Comparison of ENCODE assay signal across 1 cellular context in the genomic region with DNA sequence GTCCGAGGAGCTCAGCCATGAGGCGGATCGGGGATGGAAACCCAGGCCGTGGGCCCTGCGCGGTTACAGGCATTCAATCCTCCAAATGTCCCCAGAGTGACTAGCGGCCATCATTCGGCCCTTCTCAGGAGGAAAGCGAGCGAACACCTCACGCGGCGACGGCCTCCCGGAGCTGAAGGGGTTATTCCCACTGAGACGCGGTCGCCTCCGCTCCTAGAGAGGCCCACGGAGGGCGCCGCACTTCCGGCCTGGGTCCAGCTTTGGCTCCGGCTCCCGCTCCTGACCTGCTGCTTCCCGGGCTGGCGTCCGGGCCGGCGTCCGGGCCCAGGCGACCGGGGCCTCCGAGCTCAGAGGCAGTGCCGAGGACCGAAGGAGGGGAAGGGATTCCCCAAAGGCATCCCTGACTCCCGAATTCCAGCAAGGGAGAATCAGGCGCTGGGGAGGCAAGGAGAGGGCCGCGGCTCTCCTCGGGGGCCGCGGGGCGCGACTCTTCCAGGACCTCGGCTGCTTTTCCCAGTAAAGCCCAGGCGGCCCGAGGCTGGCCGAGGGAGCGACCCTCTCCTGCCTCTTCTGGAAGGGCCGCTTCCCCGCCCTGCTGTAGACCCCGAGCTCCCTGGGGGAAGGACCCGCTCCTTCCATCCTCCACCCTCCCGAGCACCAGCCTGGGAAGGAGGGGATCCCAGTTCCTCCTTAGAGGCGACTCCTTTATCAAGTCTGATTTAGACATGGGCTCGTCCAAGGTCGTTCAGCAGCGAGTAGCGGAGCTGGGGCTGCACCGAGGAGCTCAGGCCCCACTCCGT.
A peak's percentile ranks its signal among the peaks of the same experiment; 100 is the strongest.
TF ChIP-seq lines count a peak whose summit lies in the region.

No MANE protein-coding gene starts in this region.

TF ChIP-seq in HepG2, 621 proteins besides CTCF, POLR2A, EP300 and RAD21 (continued from another document and continues in another):
- TF ChIP-seq, protein P1, sequence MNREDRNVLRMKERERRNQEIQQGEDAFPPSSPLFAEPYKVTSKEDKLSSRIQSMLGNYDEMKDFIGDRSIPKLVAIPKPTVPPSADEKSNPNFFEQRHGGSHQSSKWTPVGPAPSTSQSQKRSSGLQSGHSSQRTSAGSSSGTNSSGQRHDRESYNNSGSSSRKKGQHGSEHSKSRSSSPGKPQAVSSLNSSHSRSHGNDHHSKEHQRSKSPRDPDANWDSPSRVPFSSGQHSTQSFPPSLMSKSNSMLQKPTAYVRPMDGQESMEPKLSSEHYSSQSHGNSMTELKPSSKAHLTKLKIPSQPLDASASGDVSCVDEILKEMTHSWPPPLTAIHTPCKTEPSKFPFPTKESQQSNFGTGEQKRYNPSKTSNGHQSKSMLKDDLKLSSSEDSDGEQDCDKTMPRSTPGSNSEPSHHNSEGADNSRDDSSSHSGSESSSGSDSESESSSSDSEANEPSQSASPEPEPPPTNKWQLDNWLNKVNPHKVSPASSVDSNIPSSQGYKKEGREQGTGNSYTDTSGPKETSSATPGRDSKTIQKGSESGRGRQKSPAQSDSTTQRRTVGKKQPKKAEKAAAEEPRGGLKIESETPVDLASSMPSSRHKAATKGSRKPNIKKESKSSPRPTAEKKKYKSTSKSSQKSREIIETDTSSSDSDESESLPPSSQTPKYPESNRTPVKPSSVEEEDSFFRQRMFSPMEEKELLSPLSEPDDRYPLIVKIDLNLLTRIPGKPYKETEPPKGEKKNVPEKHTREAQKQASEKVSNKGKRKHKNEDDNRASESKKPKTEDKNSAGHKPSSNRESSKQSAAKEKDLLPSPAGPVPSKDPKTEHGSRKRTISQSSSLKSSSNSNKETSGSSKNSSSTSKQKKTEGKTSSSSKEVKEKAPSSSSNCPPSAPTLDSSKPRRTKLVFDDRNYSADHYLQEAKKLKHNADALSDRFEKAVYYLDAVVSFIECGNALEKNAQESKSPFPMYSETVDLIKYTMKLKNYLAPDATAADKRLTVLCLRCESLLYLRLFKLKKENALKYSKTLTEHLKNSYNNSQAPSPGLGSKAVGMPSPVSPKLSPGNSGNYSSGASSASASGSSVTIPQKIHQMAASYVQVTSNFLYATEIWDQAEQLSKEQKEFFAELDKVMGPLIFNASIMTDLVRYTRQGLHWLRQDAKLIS (CRISPR knock-in tag; IDR thresholded peaks at IDR 0.05): 0 out of 2 replicates have a peak, but pooled peaks have one; percentile 60
- peak; percentile 98; the same call in 1 of the 2 replicates for TF ChIP-seq ARNT2 (CRISPR knock-in tag; IDR thresholded peaks at IDR 0.05; ENCODE audit: low read depth)
- TF ChIP-seq, protein P2, sequence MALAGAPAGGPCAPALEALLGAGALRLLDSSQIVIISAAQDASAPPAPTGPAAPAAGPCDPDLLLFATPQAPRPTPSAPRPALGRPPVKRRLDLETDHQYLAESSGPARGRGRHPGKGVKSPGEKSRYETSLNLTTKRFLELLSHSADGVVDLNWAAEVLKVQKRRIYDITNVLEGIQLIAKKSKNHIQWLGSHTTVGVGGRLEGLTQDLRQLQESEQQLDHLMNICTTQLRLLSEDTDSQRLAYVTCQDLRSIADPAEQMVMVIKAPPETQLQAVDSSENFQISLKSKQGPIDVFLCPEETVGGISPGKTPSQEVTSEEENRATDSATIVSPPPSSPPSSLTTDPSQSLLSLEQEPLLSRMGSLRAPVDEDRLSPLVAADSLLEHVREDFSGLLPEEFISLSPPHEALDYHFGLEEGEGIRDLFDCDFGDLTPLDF (CRISPR knock-in tag; IDR thresholded peaks at IDR 0.05): peak; percentile 86
- TF ChIP-seq, protein P3, sequence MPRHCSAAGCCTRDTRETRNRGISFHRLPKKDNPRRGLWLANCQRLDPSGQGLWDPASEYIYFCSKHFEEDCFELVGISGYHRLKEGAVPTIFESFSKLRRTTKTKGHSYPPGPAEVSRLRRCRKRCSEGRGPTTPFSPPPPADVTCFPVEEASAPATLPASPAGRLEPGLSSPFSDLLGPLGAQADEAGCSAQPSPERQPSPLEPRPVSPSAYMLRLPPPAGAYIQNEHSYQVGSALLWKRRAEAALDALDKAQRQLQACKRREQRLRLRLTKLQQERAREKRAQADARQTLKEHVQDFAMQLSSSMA (CRISPR knock-in tag; IDR thresholded peaks at IDR 0.05): peak; percentile 95
- TF ChIP-seq RXRB (CRISPR knock-in tag; IDR thresholded peaks at IDR 0.05; ENCODE audit: borderline replicate concordance): peak; percentile 88
- TF ChIP-seq U2AF1 (optimal IDR thresholded peaks at IDR 0.05; ENCODE audit: low read depth, low read length): peak; percentile 87
- peak; percentile 75 for TF ChIP-seq HIVEP1 (CRISPR knock-in tag; IDR thresholded peaks at IDR 0.05)
- peak; percentile 75; the same call in 1 of the 2 replicates for TF ChIP-seq IRF1 (CRISPR knock-in tag; IDR thresholded peaks at IDR 0.05; ENCODE audit: low read depth)
- TF ChIP-seq, protein P4, sequence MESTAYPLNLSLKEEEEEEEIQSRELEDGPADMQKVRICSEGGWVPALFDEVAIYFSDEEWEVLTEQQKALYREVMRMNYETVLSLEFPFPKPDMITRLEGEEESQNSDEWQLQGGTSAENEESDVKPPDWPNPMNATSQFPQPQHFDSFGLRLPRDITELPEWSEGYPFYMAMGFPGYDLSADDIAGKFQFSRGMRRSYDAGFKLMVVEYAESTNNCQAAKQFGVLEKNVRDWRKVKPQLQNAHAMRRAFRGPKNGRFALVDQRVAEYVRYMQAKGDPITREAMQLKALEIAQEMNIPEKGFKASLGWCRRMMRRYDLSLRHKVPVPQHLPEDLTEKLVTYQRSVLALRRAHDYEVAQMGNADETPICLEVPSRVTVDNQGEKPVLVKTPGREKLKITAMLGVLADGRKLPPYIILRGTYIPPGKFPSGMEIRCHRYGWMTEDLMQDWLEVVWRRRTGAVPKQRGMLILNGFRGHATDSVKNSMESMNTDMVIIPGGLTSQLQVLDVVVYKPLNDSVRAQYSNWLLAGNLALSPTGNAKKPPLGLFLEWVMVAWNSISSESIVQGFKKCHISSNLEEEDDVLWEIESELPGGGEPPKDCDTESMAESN (CRISPR knock-in tag; conservative IDR thresholded peaks at IDR 0.05): peak; percentile 97
- TF ChIP-seq SNAI1 (CRISPR knock-in tag; IDR thresholded peaks at IDR 0.05; ENCODE audit: borderline replicate concordance): peak; percentile 74; the same call in 1 of the 2 replicates
- TF ChIP-seq ZNF354B (CRISPR knock-in tag; IDR thresholded peaks at IDR 0.05): no peak; the same call in 1 of the 2 replicates
- peak; percentile 84 for TF ChIP-seq ZNF777 (CRISPR knock-in tag; IDR thresholded peaks at IDR 0.05)
- no peak for TF ChIP-seq BATF2 (CRISPR knock-in tag; IDR thresholded peaks at IDR 0.05)
- TF ChIP-seq, protein P5, sequence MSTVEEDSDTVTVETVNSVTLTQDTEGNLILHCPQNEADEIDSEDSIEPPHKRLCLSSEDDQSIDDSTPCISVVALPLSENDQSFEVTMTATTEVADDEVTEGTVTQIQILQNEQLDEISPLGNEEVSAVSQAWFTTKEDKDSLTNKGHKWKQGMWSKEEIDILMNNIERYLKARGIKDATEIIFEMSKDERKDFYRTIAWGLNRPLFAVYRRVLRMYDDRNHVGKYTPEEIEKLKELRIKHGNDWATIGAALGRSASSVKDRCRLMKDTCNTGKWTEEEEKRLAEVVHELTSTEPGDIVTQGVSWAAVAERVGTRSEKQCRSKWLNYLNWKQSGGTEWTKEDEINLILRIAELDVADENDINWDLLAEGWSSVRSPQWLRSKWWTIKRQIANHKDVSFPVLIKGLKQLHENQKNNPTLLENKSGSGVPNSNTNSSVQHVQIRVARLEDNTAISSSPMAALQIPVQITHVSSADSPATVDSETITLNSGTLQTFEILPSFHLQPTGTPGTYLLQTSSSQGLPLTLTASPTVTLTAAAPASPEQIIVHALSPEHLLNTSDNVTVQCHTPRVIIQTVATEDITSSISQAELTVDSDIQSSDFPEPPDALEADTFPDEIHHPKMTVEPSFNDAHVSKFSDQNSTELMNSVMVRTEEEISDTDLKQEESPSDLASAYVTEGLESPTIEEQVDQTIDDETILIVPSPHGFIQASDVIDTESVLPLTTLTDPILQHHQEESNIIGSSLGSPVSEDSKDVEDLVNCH (CRISPR knock-in tag; IDR thresholded peaks at IDR 0.05): peak; percentile 93
- no peak; the same call in none of the 2 replicates for TF ChIP-seq CCDC6 (CRISPR knock-in tag; IDR thresholded peaks at IDR 0.05)
- peak; percentile 87 for TF ChIP-seq HOXA5 (CRISPR knock-in tag; IDR thresholded peaks at IDR 0.05)
- TF ChIP-seq, protein P6, sequence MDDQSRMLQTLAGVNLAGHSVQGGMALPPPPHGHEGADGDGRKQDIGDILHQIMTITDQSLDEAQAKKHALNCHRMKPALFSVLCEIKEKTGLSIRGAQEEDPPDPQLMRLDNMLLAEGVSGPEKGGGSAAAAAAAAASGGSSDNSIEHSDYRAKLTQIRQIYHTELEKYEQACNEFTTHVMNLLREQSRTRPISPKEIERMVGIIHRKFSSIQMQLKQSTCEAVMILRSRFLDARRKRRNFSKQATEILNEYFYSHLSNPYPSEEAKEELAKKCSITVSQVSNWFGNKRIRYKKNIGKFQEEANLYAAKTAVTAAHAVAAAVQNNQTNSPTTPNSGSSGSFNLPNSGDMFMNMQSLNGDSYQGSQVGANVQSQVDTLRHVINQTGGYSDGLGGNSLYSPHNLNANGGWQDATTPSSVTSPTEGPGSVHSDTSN (CRISPR knock-in tag; IDR thresholded peaks at IDR 0.05; ENCODE audit: borderline replicate concordance): peak; percentile 93
- TF ChIP-seq SMARCE1 (IDR thresholded peaks at IDR 0.05; ENCODE audit: borderline replicate concordance): no peak
- TF ChIP-seq ZC3H4 (CRISPR knock-in tag; IDR thresholded peaks at IDR 0.05; ENCODE audit: borderline replicate concordance): no peak; the same call in 1 of the 2 replicates
- TF ChIP-seq, protein P7, sequence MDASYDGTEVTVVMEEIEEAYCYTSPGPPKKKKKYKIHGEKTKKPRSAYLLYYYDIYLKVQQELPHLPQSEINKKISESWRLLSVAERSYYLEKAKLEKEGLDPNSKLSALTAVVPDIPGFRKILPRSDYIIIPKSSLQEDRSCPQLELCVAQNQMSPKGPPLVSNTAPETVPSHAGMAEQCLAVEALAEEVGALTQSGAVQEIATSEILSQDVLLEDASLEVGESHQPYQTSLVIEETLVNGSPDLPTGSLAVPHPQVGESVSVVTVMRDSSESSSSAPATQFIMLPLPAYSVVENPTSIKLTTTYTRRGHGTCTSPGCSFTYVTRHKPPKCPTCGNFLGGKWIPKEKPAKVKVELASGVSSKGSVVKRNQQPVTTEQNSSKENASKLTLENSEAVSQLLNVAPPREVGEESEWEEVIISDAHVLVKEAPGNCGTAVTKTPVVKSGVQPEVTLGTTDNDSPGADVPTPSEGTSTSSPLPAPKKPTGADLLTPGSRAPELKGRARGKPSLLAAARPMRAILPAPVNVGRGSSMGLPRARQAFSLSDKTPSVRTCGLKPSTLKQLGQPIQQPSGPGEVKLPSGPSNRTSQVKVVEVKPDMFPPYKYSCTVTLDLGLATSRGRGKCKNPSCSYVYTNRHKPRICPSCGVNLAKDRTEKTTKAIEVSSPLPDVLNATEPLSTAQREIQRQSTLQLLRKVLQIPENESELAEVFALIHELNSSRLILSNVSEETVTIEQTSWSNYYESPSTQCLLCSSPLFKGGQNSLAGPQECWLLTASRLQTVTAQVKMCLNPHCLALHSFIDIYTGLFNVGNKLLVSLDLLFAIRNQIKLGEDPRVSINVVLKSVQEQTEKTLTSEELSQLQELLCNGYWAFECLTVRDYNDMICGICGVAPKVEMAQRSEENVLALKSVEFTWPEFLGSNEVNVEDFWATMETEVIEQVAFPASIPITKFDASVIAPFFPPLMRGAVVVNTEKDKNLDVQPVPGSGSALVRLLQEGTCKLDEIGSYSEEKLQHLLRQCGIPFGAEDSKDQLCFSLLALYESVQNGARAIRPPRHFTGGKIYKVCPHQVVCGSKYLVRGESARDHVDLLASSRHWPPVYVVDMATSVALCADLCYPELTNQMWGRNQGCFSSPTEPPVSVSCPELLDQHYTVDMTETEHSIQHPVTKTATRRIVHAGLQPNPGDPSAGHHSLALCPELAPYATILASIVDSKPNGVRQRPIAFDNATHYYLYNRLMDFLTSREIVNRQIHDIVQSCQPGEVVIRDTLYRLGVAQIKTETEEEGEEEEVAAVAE (CRISPR knock-in tag; IDR thresholded peaks at IDR 0.05; ENCODE audit: borderline replicate concordance): peak; percentile 52
- TF ChIP-seq ZNF839 (CRISPR knock-in tag; IDR thresholded peaks at IDR 0.05; ENCODE audit: borderline replicate concordance): no peak
- TF ChIP-seq REL (CRISPR knock-in tag; conservative IDR thresholded peaks at IDR 0.05): 0 out of 2 replicates have a peak, but pooled peaks have one; percentile 52
- TF ChIP-seq NR2F2 (IDR thresholded peaks at IDR 0.05; ENCODE audit: borderline replicate concordance, low read depth): peak; percentile 26; the same call in 1 of the 2 replicates
- TF ChIP-seq RBM39 (IDR thresholded peaks at IDR 0.05; ENCODE audit: low read depth, low read length, poor library complexity, severe bottlenecking): peak; percentile 99
- TF ChIP-seq SP4 (CRISPR knock-in tag; IDR thresholded peaks at IDR 0.05): peak; percentile 83; the same call in 1 of the 2 replicates
- no peak for TF ChIP-seq NR1H2 (CRISPR knock-in tag; IDR thresholded peaks at IDR 0.05; ENCODE audit: borderline replicate concordance, low read depth)
- peak; percentile 90; the same call in 1 of the 2 replicates for TF ChIP-seq NFKBIZ (CRISPR knock-in tag; IDR thresholded peaks at IDR 0.05)
- TF ChIP-seq PCBP2 (optimal IDR thresholded peaks at IDR 0.05; ENCODE audit: low read depth, low read length, poor library complexity, severe bottlenecking): no peak
- TF ChIP-seq KDM5A (IDR thresholded peaks at IDR 0.05; ENCODE audit: borderline replicate concordance, low read length): no peak; the same call in 1 of the 2 replicates
- peak; percentile 87; the same call in 1 of the 2 replicates for TF ChIP-seq ZNF766 (CRISPR knock-in tag; IDR thresholded peaks at IDR 0.05; ENCODE audit: borderline replicate concordance)
- TF ChIP-seq MIER3 (CRISPR knock-in tag; IDR thresholded peaks at IDR 0.05; ENCODE audit: borderline replicate concordance): peak; percentile 88; the same call in 1 of the 2 replicates
- TF ChIP-seq KDM4B (CRISPR knock-in tag; IDR thresholded peaks at IDR 0.05): peak; percentile 93
- no peak for TF ChIP-seq ATM (IDR thresholded peaks at IDR 0.05; ENCODE audit: borderline replicate concordance)
- TF ChIP-seq NONO (IDR thresholded peaks at IDR 0.05): no peak
- peak; percentile 95 for TF ChIP-seq NONO (CRISPR knock-in tag; conservative IDR thresholded peaks at IDR 0.05)
- TF ChIP-seq ZNF292 (CRISPR knock-in tag; IDR thresholded peaks at IDR 0.05; ENCODE audit: borderline replicate concordance, low read depth): no peak; the same call in 1 of the 2 replicates
- TF ChIP-seq NKX3-1 (CRISPR knock-in tag; IDR thresholded peaks at IDR 0.05): peak; percentile 94
